Comparison of ENCODE assay signal across 8 cellular contexts in the genomic region with DNA sequence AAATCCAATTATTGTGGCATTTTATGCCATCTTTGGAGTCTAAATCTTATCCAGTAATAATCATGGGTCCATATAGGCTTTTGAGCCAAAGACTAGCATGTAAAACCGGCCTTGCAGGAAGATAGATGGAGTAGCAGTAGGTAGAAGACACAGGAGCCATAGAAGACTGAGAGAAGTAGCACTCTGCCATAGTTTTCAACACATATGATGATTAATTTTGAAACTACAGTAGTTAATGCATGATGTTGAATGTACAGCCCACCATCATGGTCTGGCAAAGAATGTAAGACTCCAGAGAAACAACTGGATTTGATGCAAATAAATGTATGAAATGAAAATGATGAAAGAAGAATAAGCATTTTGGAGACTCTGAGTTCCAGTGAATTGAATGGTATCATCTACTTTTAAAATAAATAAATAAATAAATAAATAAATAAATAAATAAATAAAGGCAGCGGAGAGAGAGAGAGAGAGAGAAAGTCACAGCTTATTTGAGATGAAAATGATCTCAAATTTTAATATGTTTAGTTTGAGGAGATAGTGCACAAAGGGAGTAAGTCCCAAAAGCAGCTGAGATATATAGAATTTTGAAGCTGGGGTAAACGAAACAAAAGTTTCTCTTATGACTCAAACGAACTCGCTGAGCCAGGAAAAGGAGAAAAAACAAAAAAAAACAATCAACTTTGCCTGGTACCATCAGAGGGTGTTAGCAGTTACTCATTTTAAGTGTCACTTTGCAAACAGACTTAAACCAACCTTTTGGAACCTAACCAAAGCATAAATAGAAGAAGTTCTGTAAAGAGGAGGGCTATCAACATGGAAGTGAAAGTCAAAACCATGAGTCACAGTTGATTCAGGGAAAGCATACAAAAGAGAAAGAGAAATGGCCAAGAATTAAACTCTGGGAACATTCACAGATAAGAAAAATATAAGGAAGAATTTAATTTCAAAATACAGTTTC.
DNase-seq lines count a peak whose midpoint lies in the region; ATAC-seq, FAIRE-seq and TF ChIP-seq lines count a peak whose summit lies in the region.

No MANE protein-coding gene starts in this region.

- H3K4me3 ChIP-seq in suprapubic skin = no peak overlapping the region

- H3K9me3 Mint-ChIP-seq in memory B cell = no peaks in the 10 kb centered on the region
- no peaks in the 10 kb centered on the region for H3K9me3 Mint-ChIP-seq in activated CD8-positive, alpha-beta T cell treated with anti-CD3 and anti-CD28 coated beads for 36 hours

- no peaks in the 10 kb centered on the region for H3K36me3 Mint-ChIP-seq in memory B cell
- H3K36me3 Mint-ChIP-seq in activated CD8-positive, alpha-beta T cell treated with anti-CD3 and anti-CD28 coated beads for 36 hours (ENCODE audit: low read depth) = no peaks in the 10 kb centered on the region

- intact Hi-C loops in activated CD8-positive, alpha-beta T cell treated with anti-CD3 and anti-CD28 coated beads for 36 hours (cut with micrococcal nuclease) = no loop called here

- peak overlapping the region; percentile 25 for H3K27ac Mint-ChIP-seq in memory B cell
- no peak overlapping the region for H3K27ac Mint-ChIP-seq in activated CD8-positive, alpha-beta T cell treated with anti-CD3 and anti-CD28 coated beads for 36 hours

- TF ChIP-seq CTCF in suprapubic skin (IDR thresholded peaks at IDR 0.05) = no peak
- no peak for TF ChIP-seq CTCF in activated CD8-positive, alpha-beta T cell treated with anti-CD3 and anti-CD28 coated beads for 36 hours (IDR thresholded peaks at IDR 0.05)

- H3K27ac ChIP-seq in suprapubic skin = no peak overlapping the region

- no peaks in the 10 kb centered on the region for H3K4me1 ChIP-seq in suprapubic skin

- H3K4me1 Mint-ChIP-seq in memory B cell = peaks cover 6% of the 10 kb centered on the region
- no peaks in the 10 kb centered on the region for H3K4me1 Mint-ChIP-seq in activated CD8-positive, alpha-beta T cell treated with anti-CD3 and anti-CD28 coated beads for 36 hours (ENCODE audit: low read depth)

- no peak for TF ChIP-seq EP300 in suprapubic skin (IDR thresholded peaks at IDR 0.05)

- WGBS in suprapubic skin = 72% methylated on average over 5 of the region's 5 CpGs

- no peaks in the 10 kb centered on the region for H3K36me3 ChIP-seq in suprapubic skin

- peak; percentile 97 for ATAC-seq in GM21576 (IDR thresholded peaks at IDR 0.05; ENCODE audit: unreplicated experiment)
- ATAC-seq in memory B cell (ENCODE audit: low read depth) = peak; percentile 79
- no peak for ATAC-seq in activated CD8-positive, alpha-beta T cell treated with anti-CD3 and anti-CD28 coated beads for 36 hours

- DNase-seq in ELR (ENCODE audit: low read depth) = peak; percentile 57
- peak; percentile 4 for DNase-seq in HTR-8/SVneo (ENCODE audit: insufficient read length, low spot score)
- DNase-seq in astrocyte of the hippocampus (ENCODE audit: low read depth, low spot score) = peak; percentile 94
- DNase-seq in memory B cell (ENCODE audit: low spot score in 2 of 2) = no peak
- DNase-seq in suprapubic skin (ENCODE audit: low spot score in 2 of 2) = no peak
- DNase-seq in HUDEP-2 (lab: John Stamatoyannopoulos, UW; ENCODE audit: unreplicated experiment in 76 of 76) = no peak
- no peak for DNase-seq in activated CD8-positive, alpha-beta T cell treated with anti-CD3 and anti-CD28 coated beads for 36 hours

- peak overlapping the region; percentile 65 for H3K4me3 Mint-ChIP-seq in memory B cell
- no peak overlapping the region for H3K4me3 Mint-ChIP-seq in activated CD8-positive, alpha-beta T cell treated with anti-CD3 and anti-CD28 coated beads for 36 hours

- H3K27me3 Mint-ChIP-seq in memory B cell = no peaks in the 10 kb centered on the region
- H3K27me3 Mint-ChIP-seq in activated CD8-positive, alpha-beta T cell treated with anti-CD3 and anti-CD28 coated beads for 36 hours = no peaks in the 10 kb centered on the region

- FAIRE-seq in HTR-8/SVneo (lab: Jason Lieb, UNC) = no peak

- no peaks in the 10 kb centered on the region for H3K9me3 ChIP-seq in suprapubic skin

- no peak for TF ChIP-seq POLR2A in suprapubic skin (IDR thresholded peaks at IDR 0.05)

- POLR2A ChIA-PET in activated CD8-positive, alpha-beta T cell treated with anti-CD3 and anti-CD28 coated beads for 36 hours (lab: Charles Lee) = no interaction called here

- no peaks in the 10 kb centered on the region for H3K27me3 ChIP-seq in suprapubic skin

- CTCF ChIA-PET in activated CD8-positive, alpha-beta T cell treated with anti-CD3 and anti-CD28 coated beads for 36 hours (lab: Charles Lee) = no interaction called here

Comparison
In these comparisons a context has a peak if more than half of its experiments do, and no peak if none do; other contexts are left out.
1. DNase-seq: peak in ELR (single experiment), HTR-8/SVneo (single experiment) and astrocyte of the hippocampus (single experiment); none in memory B cell (0 of 2), suprapubic skin (0 of 2), HUDEP-2 (0 of 76) and activated CD8-positive, alpha-beta T cell treated with anti-CD3 and anti-CD28 coated beads for 36 hours (single experiment).